ENCODE assay signal across 19 cellular contexts in the genomic region with DNA sequence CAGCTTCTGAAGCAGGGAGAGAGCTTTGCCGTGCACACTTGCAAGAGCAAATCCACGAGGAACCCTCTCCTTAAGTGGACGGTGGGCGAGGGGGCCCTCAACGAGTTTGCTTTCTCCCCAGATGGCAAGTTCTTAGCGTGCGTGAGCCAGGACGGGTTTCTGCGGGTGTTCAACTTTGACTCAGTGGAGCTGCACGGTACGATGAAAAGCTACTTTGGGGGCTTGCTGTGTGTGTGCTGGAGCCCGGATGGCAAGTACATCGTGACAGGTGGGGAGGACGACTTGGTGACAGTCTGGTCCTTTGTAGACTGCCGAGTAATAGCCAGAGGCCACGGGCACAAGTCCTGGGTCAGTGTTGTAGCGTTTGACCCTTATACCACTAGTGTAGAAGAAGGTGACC.
DNase-seq lines count a peak whose midpoint lies in the region; ATAC-seq, FAIRE-seq and TF ChIP-seq lines count a peak whose summit lies in the region.
"Had no signal": no experiment of that assay in that cellular context is flagged by ENCODE, and none has a peak within 500 bp of the region (broad histone marks: within the 10 kb centered on the region; RNA-seq: fewer than 3 reads in every experiment).

No MANE protein-coding gene starts in this region.

- H3K27me3 ChIP-seq in bronchial epithelial cell (ENCODE audit: control insufficient read depth, insufficient read depth, low read length) = no peaks in the 10 kb centered on the region
- no peaks in the 10 kb centered on the region for H3K27me3 ChIP-seq in neuronal stem cell (ENCODE audit: control insufficient read depth in 3 of 3, insufficient read depth in 3 of 3, low read depth in 1 of 3, low read length in 3 of 3)
- no peaks in the 10 kb centered on the region for H3K27me3 ChIP-seq in subcutaneous abdominal adipose tissue (ENCODE audit: control insufficient read depth in 5 of 5, insufficient read depth in 4 of 5, low read length in 5 of 5)

- peaks cover 10% of the 10 kb centered on the region for H3K36me3 Mint-ChIP-seq in activated CD4-positive, alpha-beta T cell treated with anti-CD3 and anti-CD28 coated beads for 36 hours (ENCODE audit: low read depth)

- no peak overlapping the region for H4K91ac ChIP-seq in neuronal stem cell (ENCODE audit: low read depth, low read length, poor library complexity)

- no peak overlapping the region for H3K4ac ChIP-seq in neuronal stem cell (ENCODE audit: low read length)

- no peak overlapping the region for H2AFZ ChIP-seq in neuronal stem cell (ENCODE audit: low read length)

- peaks cover 14% of the 10 kb centered on the region for H3K36me3 ChIP-seq in bronchial epithelial cell (ENCODE audit: control insufficient read depth, insufficient read depth, low read length)
- peaks cover 20 to 71% of the 10 kb centered on the region in 2 donors for H3K36me3 ChIP-seq in neuronal stem cell (replicated peaks in 1 of 2; ENCODE audit: control insufficient read depth in 2 of 2, insufficient read depth in 2 of 2, low read length in 2 of 2)
- peaks cover 4 to 75% (median 50%) of the 10 kb centered on the region in 5 donors for H3K36me3 ChIP-seq in subcutaneous abdominal adipose tissue (ENCODE audit: control insufficient read depth in 5 of 5, insufficient read depth in 5 of 5, low read length in 5 of 5)

- no peak overlapping the region for H3K23ac ChIP-seq in neuronal stem cell (ENCODE audit: low read depth, low read length, poor library complexity)

- no peak overlapping the region for H2BK12ac ChIP-seq in neuronal stem cell (ENCODE audit: low read length)

- TF ChIP-seq CTCF in bronchial epithelial cell (IDR thresholded peaks at IDR 0.05; ENCODE audit: insufficient read depth, low read length, severe bottlenecking) = no peak

- intact Hi-C loops in activated CD4-positive, alpha-beta T cell treated with anti-CD3 and anti-CD28 coated beads for 36 hours (cut with DNase I, micrococcal nuclease) = no loop called here

- H3K9me3 ChIP-seq in neuronal stem cell (replicated peaks in 1 of 2; ENCODE audit: control insufficient read depth in 2 of 2, insufficient read depth in 1 of 2, low read depth in 1 of 2, low read length in 2 of 2) (peaks cover 0 to 2% of the 10 kb centered on the region in 2 donors), subcutaneous abdominal adipose tissue (ENCODE audit: control insufficient read depth in 5 of 5, low read length in 5 of 5) (no peaks in the 10 kb centered on the region)

- H3K9ac ChIP-seq in neuronal stem cell (ENCODE audit: low read depth, low read length, poor library complexity) = peak overlapping the region; percentile 10
- no peak overlapping the region for H3K9ac ChIP-seq in subcutaneous abdominal adipose tissue (ENCODE audit: low read length in 5 of 5)
- H3K9ac ChIP-seq: KMS-11 had no signal

- FAIRE-seq in bronchial epithelial cell (lab: Jason Lieb, UNC) = peak; percentile 13

- H2AK5ac ChIP-seq in neuronal stem cell (ENCODE audit: low read depth, low read length) = no peak overlapping the region

- H3K4me1 Mint-ChIP-seq in activated CD4-positive, alpha-beta T cell treated with anti-CD3 and anti-CD28 coated beads for 36 hours = peaks cover 2% of the 10 kb centered on the region
- H3K4me1 Mint-ChIP-seq: CD14-positive monocyte had no signal

- H3K14ac ChIP-seq in neuronal stem cell (ENCODE audit: low read length) = no peak overlapping the region

- CTCF ChIA-PET in activated CD4-positive, alpha-beta T cell treated with anti-CD3 and anti-CD28 coated beads for 36 hours (lab: Charles Lee) = no interaction called here

- no CpG with 5 or more reads among the region's 17 CpGs for WGBS in neuronal stem cell (ENCODE audit: extremely low coverage in 2 of 2, insufficient read length in 2 of 2, insufficient replicate concordance in 1 of 2), 2 donors

- no peak overlapping the region for H3K4me3 Mint-ChIP-seq in activated CD4-positive, alpha-beta T cell treated with anti-CD3 and anti-CD28 coated beads for 36 hours
- H3K4me3 Mint-ChIP-seq: CD14-positive monocyte, H9 had no signal

- H3K4me1 ChIP-seq in neuronal stem cell (ENCODE audit: control insufficient read depth in 2 of 2, insufficient read depth in 1 of 2, low read depth in 1 of 2, low read length in 2 of 2) (no peaks in the 10 kb centered on the region), subcutaneous abdominal adipose tissue (ENCODE audit: control insufficient read depth in 5 of 5, insufficient read depth in 5 of 5, low read length in 5 of 5) (peaks cover 0 to 25% (median 20%) of the 10 kb centered on the region in 5 donors)

- peaks cover 2% of the 10 kb centered on the region for H3K79me1 ChIP-seq in neuronal stem cell (ENCODE audit: low read depth, low read length)

- no peak for ATAC-seq in activated CD4-positive, alpha-beta T cell treated with anti-CD3 and anti-CD28 coated beads for 36 hours
- no peak for ATAC-seq in GM21825 (IDR thresholded peaks at IDR 0.05; ENCODE audit: unreplicated experiment)

- H4K8ac ChIP-seq in neuronal stem cell (ENCODE audit: low read depth, low read length) = no peak overlapping the region

- H3K27ac Mint-ChIP-seq in activated CD4-positive, alpha-beta T cell treated with anti-CD3 and anti-CD28 coated beads for 36 hours = peak overlapping the region; percentile 14
- H3K27ac Mint-ChIP-seq: CD14-positive monocyte had no signal

- POLR2A ChIA-PET in activated CD4-positive, alpha-beta T cell treated with anti-CD3 and anti-CD28 coated beads for 36 hours (lab: Charles Lee) = no interaction called here

- no peak overlapping the region for H3K18ac ChIP-seq in neuronal stem cell (ENCODE audit: low read length)

- no peak overlapping the region for H3K27ac ChIP-seq in neuronal stem cell (replicated peaks; ENCODE audit: low read length)
- H3K27ac ChIP-seq in subcutaneous abdominal adipose tissue (ENCODE audit: low read depth, low read length) = peak overlapping the region; percentile 59
- H3K27ac ChIP-seq: 22Rv1, HL-60, KMS-11 had no signal

- H3K4me2 ChIP-seq in neuronal stem cell (ENCODE audit: insufficient read depth, low read length, poor library complexity, severe bottlenecking) = no peak overlapping the region
- H3K4me2 ChIP-seq: KMS-11 had no signal

- H3K4me3 ChIP-seq in bronchial epithelial cell (ENCODE audit: low read depth, low read length) (no peak overlapping the region), neuronal stem cell (ENCODE audit: low read length in 2 of 2) (no peak overlapping the region), subcutaneous abdominal adipose tissue (ENCODE audit: low read depth in 1 of 5, low read length in 5 of 5) (no peak overlapping the region)

- no peaks in the 10 kb centered on the region for H3K27me3 Mint-ChIP-seq in activated CD4-positive, alpha-beta T cell treated with anti-CD3 and anti-CD28 coated beads for 36 hours

- H2BK15ac ChIP-seq in neuronal stem cell (ENCODE audit: low read length) = no peak overlapping the region

- H3K9me3 Mint-ChIP-seq in activated CD4-positive, alpha-beta T cell treated with anti-CD3 and anti-CD28 coated beads for 36 hours (ENCODE audit: low read depth) = no peaks in the 10 kb centered on the region
- H3K9me3 Mint-ChIP-seq: H9 had no signal

- no peak overlapping the region for H2BK5ac ChIP-seq in neuronal stem cell (ENCODE audit: low read length)

- no peak for DNase-seq in activated CD4-positive, alpha-beta T cell treated with anti-CD3 and anti-CD28 coated beads for 36 hours
- DNase-seq in activated CD4-positive, alpha-beta T cell treated with anti-CD3 and anti-CD28 coated beads, Interleukin-2, amount 50 U/mL, for 48 hours = no peak
- DNase-seq in bronchial epithelial cell (ENCODE audit: low read depth) = no peak
- DNase-seq in neuronal stem cell (ENCODE audit: low spot score) = no peak
- no peak for DNase-seq in Ammon's horn (ENCODE audit: low spot score)
- DNase-seq in NCI-H2107 (lab: John Stamatoyannopoulos, UW) = no peak
- DNase-seq: AML-193, DMS79 treated with DMSO at 0.1 percent for 48 hours, H9, MV-4-11, NCI-H1417, NCI-H187, NCI-H226 had no signal

- H2BK120ac ChIP-seq in neuronal stem cell (ENCODE audit: low read depth, low read length) = no peak overlapping the region
